Comparison of ENCODE assay signal across 1 cellular context in genomic region chr14:89266754-89267153, GRCh38.
TF ChIP-seq lines count a peak whose summit lies in the region.

No MANE protein-coding gene starts in this region.

TF ChIP-seq in GM23338, 12 proteins besides CTCF, POLR2A, EP300 and RAD21 (continued from another document):
- no peak for TF ChIP-seq ETS1 (IDR thresholded peaks at IDR 0.05)
- no peak for TF ChIP-seq ZNF462 (CRISPR knock-in tag; IDR thresholded peaks at IDR 0.05)
